Comparison of ENCODE assay signal across 1 cellular context in genomic region chr7:30285531-30286284, GRCh38.
TF ChIP-seq lines count a peak whose summit lies in the region.

No MANE protein-coding gene starts in this region.

TF ChIP-seq in GM12878, 131 proteins besides CTCF, POLR2A, EP300 and RAD21 (continued from another document and continues in another):
- TF ChIP-seq POLR2AphosphoS5 (IDR thresholded peaks at IDR 0.05; ENCODE audit: low read length) (no peak), TCF12 (IDR thresholded peaks at IDR 0.05; ENCODE audit: low read depth, low read length) (no peak), BMI1 (IDR thresholded peaks at IDR 0.05; ENCODE audit: borderline replicate concordance) (no peak), IRF3 (IDR thresholded peaks at IDR 0.05) (no peak), ZNF592 (IDR thresholded peaks at IDR 0.05) (no peak), PAX5 (IDR thresholded peaks at IDR 0.05; ENCODE audit: borderline replicate concordance, low read depth, low read length) (no peak), SMAD1 (IDR thresholded peaks at IDR 0.05; ENCODE audit: low read depth, partially characterized antibody) (no peak), ZNF274 (IDR thresholded peaks at IDR 0.05; ENCODE audit: insufficient read depth, insufficient read length) (no peak), SPI1 (IDR thresholded peaks at IDR 0.05; ENCODE audit: borderline replicate concordance, insufficient read depth, low read depth, low read length) (no peak), NR2C2 (IDR thresholded peaks at IDR 0.05; ENCODE audit: borderline replicate concordance, control insufficient read depth, insufficient read length, low read depth) (no peak), BCL3 (IDR thresholded peaks at IDR 0.05; ENCODE audit: borderline replicate concordance, insufficient read depth, low read depth, low read length, poor library complexity, severe bottlenecking) (no peak), IKZF1 (conservative IDR thresholded peaks at IDR 0.05) (peak; percentile 38), STAT3 (IDR thresholded peaks at IDR 0.05; ENCODE audit: low read depth, low read length) (peak; percentile 77; the same call in 1 of the 2 replicates), HCFC1 (IDR thresholded peaks at IDR 0.05; ENCODE audit: low read length) (no peak), HDAC6 (IDR thresholded peaks at IDR 0.05; ENCODE audit: unreplicated experiment) (no peak), RB1 (IDR thresholded peaks at IDR 0.05; ENCODE audit: borderline replicate concordance) (no peak), MEF2A (IDR thresholded peaks at IDR 0.05; ENCODE audit: insufficient read depth, low read depth, low read length) (peak; percentile 41; the same call in 1 of the 2 replicates), EGR1 (IDR thresholded peaks at IDR 0.05; ENCODE audit: borderline replicate concordance in 1 of 2, low read depth in 2 of 2, low read length in 2 of 2) (no peak), YY1 (IDR thresholded peaks at IDR 0.05; ENCODE audit: low read depth, low read length) (0 out of 2 replicates have a peak, but pooled peaks have one; percentile 5), GATAD2B (conservative IDR thresholded peaks at IDR 0.05; ENCODE audit: low read depth) (no peak), MLLT1 (IDR thresholded peaks at IDR 0.05) (peak; percentile 61), IRF4 (IDR thresholded peaks at IDR 0.05; ENCODE audit: low read depth, low read length) (no peak), RFX5 (IDR thresholded peaks at IDR 0.05; ENCODE audit: low read depth, low read length) (no peak), NKRF (conservative IDR thresholded peaks at IDR 0.05) (0 out of 2 replicates have a peak, but pooled peaks have one; percentile 57), PBX3 (IDR thresholded peaks at IDR 0.05; ENCODE audit: insufficient replicate concordance, low read depth, low read length) (no peak), CBX5 (IDR thresholded peaks at IDR 0.05; ENCODE audit: low read depth) (peak; percentile 86), CHD2 (IDR thresholded peaks at IDR 0.05; ENCODE audit: borderline replicate concordance, low read depth, low read length) (no peak), SMC3 (IDR thresholded peaks at IDR 0.05; ENCODE audit: borderline replicate concordance, low read length) (0 out of 2 replicates have a peak, but pooled peaks have one; percentile 2), PKNOX1 (IDR thresholded peaks at IDR 0.05) (no peak), SMARCA5 (IDR thresholded peaks at IDR 0.05) (no peak), CREB1 (IDR thresholded peaks at IDR 0.05; ENCODE audit: low read depth) (peak; percentile 46; the same call in 1 of the 2 replicates), ETV6 (conservative IDR thresholded peaks at IDR 0.05 in 1 of 2, IDR thresholded peaks at IDR 0.05 in 1 of 2; ENCODE audit: borderline replicate concordance in 1 of 2, low read depth in 1 of 2) (peak in 1 of 2 experiments; percentile 56; a peak in 1 of 4 replicates), ZNF384 (IDR thresholded peaks at IDR 0.05; ENCODE audit: borderline replicate concordance, low read depth, low read length) (no peak), LARP7 (IDR thresholded peaks at IDR 0.05) (no peak; the same call in 1 of the 2 replicates), JUNB (IDR thresholded peaks at IDR 0.05) (no peak), ZNF207 (IDR thresholded peaks at IDR 0.05; ENCODE audit: borderline replicate concordance) (no peak), HSF1 (IDR thresholded peaks at IDR 0.05; ENCODE audit: low read depth, low read length) (no peak), GABPA (IDR thresholded peaks at IDR 0.05; ENCODE audit: low read depth) (no peak), JUND (IDR thresholded peaks at IDR 0.05; ENCODE audit: low read depth, low read length) (no peak), MAX (IDR thresholded peaks at IDR 0.05; ENCODE audit: low read depth, low read length) (no peak), FOXM1 (IDR thresholded peaks at IDR 0.05; ENCODE audit: low read depth, low read length) (peak; percentile 57; the same call in 1 of the 2 replicates), RCOR1 (conservative IDR thresholded peaks at IDR 0.05; ENCODE audit: low read depth, low read length) (no peak), ZZZ3 (IDR thresholded peaks at IDR 0.05; ENCODE audit: control insufficient read depth, insufficient read length, low read depth) (no peak), IRF5 (IDR thresholded peaks at IDR 0.05; ENCODE audit: borderline replicate concordance) (no peak), NR2C1 (IDR thresholded peaks at IDR 0.05) (no peak), ELK1 (IDR thresholded peaks at IDR 0.05; ENCODE audit: low read depth, low read length) (no peak), DPF2 (IDR thresholded peaks at IDR 0.05) (no peak), NBN (IDR thresholded peaks at IDR 0.05) (peak; percentile 52), CHD4 (IDR thresholded peaks at IDR 0.05) (no peak), MTA2 (IDR thresholded peaks at IDR 0.05; ENCODE audit: low read depth) (peak; percentile 42), BCL11A (IDR thresholded peaks at IDR 0.05; ENCODE audit: low read depth, low read length) (no peak)
